In the genomic region with DNA sequence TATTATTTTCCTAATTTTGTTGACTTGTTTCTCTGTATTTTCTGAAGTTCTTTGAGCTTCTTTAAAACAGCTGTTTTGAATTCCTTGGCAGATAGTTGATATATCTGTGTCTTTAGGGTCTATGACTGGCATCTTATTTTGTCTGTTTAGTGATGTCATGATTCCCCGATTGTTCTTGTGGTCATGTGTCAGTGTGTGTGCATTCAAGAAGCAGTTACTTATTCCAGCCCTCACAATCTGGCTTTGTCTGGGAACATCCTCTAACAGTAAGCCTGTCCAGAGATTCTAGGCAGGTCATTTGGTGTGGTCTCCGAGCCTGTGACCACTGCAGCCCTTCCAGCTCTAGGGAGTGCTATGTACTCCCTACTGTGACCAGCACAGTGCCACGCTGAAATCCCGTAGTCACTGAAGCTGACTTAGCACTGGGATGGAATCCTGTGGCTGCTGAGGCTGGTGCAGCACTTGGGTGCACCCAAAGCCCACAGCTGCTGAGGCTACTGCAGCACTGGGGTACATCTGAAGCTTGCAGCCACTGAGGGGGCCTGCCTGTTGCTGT, we compare ENCODE assay signal across 20 cellular contexts. TPM values are rescaled to one million over a fixed set of nuclear protein-coding genes. Genes with fewer than 3 reads are reported as not detected.
A peak's percentile ranks its signal among the peaks of the same experiment; 100 is the strongest.
DNase-seq lines count a peak whose midpoint lies in the region; ATAC-seq and TF ChIP-seq lines count a peak whose summit lies in the region.
"Had no signal": no experiment of that assay in that cellular context is flagged by ENCODE, and none has a peak within 500 bp of the region (broad histone marks: within the 10 kb centered on the region; RNA-seq: fewer than 3 reads in every experiment).

No MANE protein-coding gene starts in this region.

- peaks cover 63% of the 10 kb centered on the region for H3K79me2 ChIP-seq in GM23338 (replicated peaks; ENCODE audit: insufficient read depth)

- no peak for TF ChIP-seq CTCF in GM23338 (conservative IDR thresholded peaks at IDR 0.05; ENCODE audit: low read depth in 2 of 2)
- TF ChIP-seq CTCF in WTC11 (IDR thresholded peaks at IDR 0.05): no peak
- no peak for TF ChIP-seq CTCF in type B pancreatic cell (conservative IDR thresholded peaks at IDR 0.05)

- ATAC-seq in GM23338 (peak; percentile 81), WTC11 (peak; percentile 55)
- ATAC-seq: A549, K562, PC-3 had no signal

- no peaks in the 10 kb centered on the region for H3K9me2 ChIP-seq in GM23338 (ENCODE audit: insufficient read depth)

- H3K27me3 ChIP-seq in GM23338 (ENCODE audit: insufficient read depth) (no peaks in the 10 kb centered on the region), iPS-15b (ENCODE audit: control insufficient read depth, insufficient read depth, low read length) (no peaks in the 10 kb centered on the region)

- POLR2A ChIA-PET in WTC11 (lab: Charles Lee): no interaction called here

- no peak overlapping the region for H3K27ac ChIP-seq in GM23338 (ENCODE audit: low read depth)
- H3K27ac ChIP-seq: A549, RWPE1 had no signal

- no peak overlapping the region for H3K4me3 ChIP-seq in GM23338
- peak overlapping the region; percentile 6 for H3K4me3 ChIP-seq in iPS-15b (ENCODE audit: low read depth, low read length)
- H3K4me3 ChIP-seq: A549, K562 had no signal

- CTCF ChIA-PET in WTC11 (lab: Charles Lee): no interaction called here

- H3K9me3 Mint-ChIP-seq in GM23338 (peaks cover 3% of the 10 kb centered on the region; the same call in 2 of the 3 replicates), WTC11 (peaks cover 14% of the 10 kb centered on the region), type B pancreatic cell (peaks cover 10% of the 10 kb centered on the region)

- H3K36me3 ChIP-seq in GM23338 (ENCODE audit: insufficient read depth) (no peaks in the 10 kb centered on the region), iPS-15b (ENCODE audit: control insufficient read depth, insufficient read depth, low read length) (no peaks in the 10 kb centered on the region)

- DNase-seq in GM23338 (ENCODE audit: low spot score): peak; percentile 21
- no peak for DNase-seq in WTC11 (ENCODE audit: low spot score)
- no peak for DNase-seq in type B pancreatic cell (ENCODE audit: extremely low spot score, unreplicated experiment)
- no peak for DNase-seq in stimulated activated CD4-positive, alpha-beta T cell treated with anti-CD3 and anti-CD28 coated beads, Interleukin-4, amount 100 ng/mL, for 4 hours
- DNase-seq in hepatic stellate cell (ENCODE audit: low spot score): no peak
- DNase-seq in DMS153 treated with DMSO at 0.1 percent for 48 hours (lab: John Stamatoyannopoulos, UW; ENCODE audit: unreplicated experiment): no peak
- DNase-seq: Calu3; CD4-positive, alpha-beta T cell; DMS53; HCEC 1CT; NCI-H1417 treated with DMSO at 0.1 percent for 48 hours; NCI-H1930; NCI-H345; NCI-H524 treated with DMSO at 0.1 percent for 48 hours; PC-3; SIG-M5 had no signal

- no peaks in the 10 kb centered on the region for H3K27me3 Mint-ChIP-seq in GM23338 (ENCODE audit: insufficient read depth, low read depth, poor library complexity)
- no peaks in the 10 kb centered on the region for H3K27me3 Mint-ChIP-seq in WTC11 (ENCODE audit: low read depth)
- H3K27me3 Mint-ChIP-seq in type B pancreatic cell: no peaks in the 10 kb centered on the region
- H3K27me3 Mint-ChIP-seq: CD4-positive, alpha-beta T cell had no signal

- no peak overlapping the region for H3K9ac ChIP-seq in iPS-15b (ENCODE audit: low read depth, low read length)

- H3K4me3 Mint-ChIP-seq in GM23338 (no peak overlapping the region; the same call in 2 of the 3 replicates), WTC11 (no peak overlapping the region), type B pancreatic cell (peak overlapping the region; percentile 26)
- H3K4me3 Mint-ChIP-seq: CD4-positive, alpha-beta T cell had no signal

- H3K4me1 Mint-ChIP-seq in GM23338 (peaks cover 22% of the 10 kb centered on the region), WTC11 (peaks cover 30% of the 10 kb centered on the region), type B pancreatic cell (ENCODE audit: unreplicated experiment) (peaks cover 5% of the 10 kb centered on the region)

- no peaks in the 10 kb centered on the region for H3K9me3 ChIP-seq in iPS-15b (ENCODE audit: control insufficient read depth, insufficient read depth, low read length)

- no peak overlapping the region for H3K4me2 ChIP-seq in GM23338
- H3K4me2 ChIP-seq: A549 had no signal

- H2AFZ ChIP-seq in GM23338: no peak overlapping the region

- 0 out of 2 replicates have a peak, but pooled peaks cover 4% of the 10 kb centered on the region for H3F3A ChIP-seq in GM23338 (replicated peaks; ENCODE audit: low read depth)

- H3K36me3 Mint-ChIP-seq in GM23338 (ENCODE audit: low read depth): peaks cover 57% of the 10 kb centered on the region
- H3K36me3 Mint-ChIP-seq in WTC11: peaks cover 39% of the 10 kb centered on the region
- peaks cover 46% of the 10 kb centered on the region for H3K36me3 Mint-ChIP-seq in type B pancreatic cell

- peaks cover 18% of the 10 kb centered on the region for H3K4me1 ChIP-seq in GM23338 (ENCODE audit: insufficient read depth)
- peaks cover 3% of the 10 kb centered on the region for H3K4me1 ChIP-seq in iPS-15b (ENCODE audit: control insufficient read depth, insufficient read depth, low read length)

- H3K27ac Mint-ChIP-seq in GM23338 (peak overlapping the region; percentile 65; the same call in 1 of the 2 replicates), WTC11 (no peak overlapping the region), type B pancreatic cell (no peak overlapping the region)
- H3K27ac Mint-ChIP-seq: CD4-positive, alpha-beta T cell had no signal

- H4K20me1 ChIP-seq in GM23338 (replicated peaks; ENCODE audit: insufficient read depth): 0 out of 2 replicates have a peak, but pooled peaks cover 5% of the 10 kb centered on the region

TF ChIP-seq in GM23338, 12 proteins besides CTCF, POLR2A, EP300 and RAD21 (continues in another document):
- TF ChIP-seq CREB1 (CRISPR knock-in tag; IDR thresholded peaks at IDR 0.05; ENCODE audit: low read depth): no peak
- no peak for TF ChIP-seq JUNB (IDR thresholded peaks at IDR 0.05; ENCODE audit: unreplicated experiment)
- TF ChIP-seq STAT1 (IDR thresholded peaks at IDR 0.05; ENCODE audit: unreplicated experiment): no peak
- no peak for TF ChIP-seq NANOG (IDR thresholded peaks at IDR 0.05; ENCODE audit: borderline replicate concordance)
- no peak for TF ChIP-seq EZH2phosphoT487 (IDR thresholded peaks at IDR 0.05; ENCODE audit: unreplicated experiment)

TF ChIP-seq in WTC11, 78 proteins besides CTCF, POLR2A, EP300 and RAD21:
- no peak for TF ChIP-seq TEAD4 (CRISPR knock-in tag; IDR thresholded peaks at IDR 0.05)
- no peak for TF ChIP-seq E2F5 (CRISPR knock-in tag; IDR thresholded peaks at IDR 0.05)
- TF ChIP-seq MXD4 (CRISPR knock-in tag; IDR thresholded peaks at IDR 0.05; ENCODE audit: borderline replicate concordance): no peak
- TF ChIP-seq EMX1 (CRISPR knock-in tag; IDR thresholded peaks at IDR 0.05): no peak

RNA-seq across cellular contexts. Expression of gene LNP1, which starts 6.7 kb away (rescaled TPM):
- 5.3 and 6.7 TPM in 2 replicates for total RNA-seq in GM23338 (2014; rRNA removed; shearing (Covaris generic))
- polyA plus RNA-seq in GM23338 (2016; fragmentation: Nextera tagmentation; extraction: Ambion mirVana): 3.8 and 4.7 TPM in 2 replicates
- 6.7 to 7.9 TPM (median 6.8 TPM) in 3 replicates for total RNA-seq in WTC11 (2021)
- total RNA-seq in type B pancreatic cell (ENCODE audit: low replicate concordance): 3.4 and 6.2 TPM in 2 replicates

RNA-seq across cellular contexts. Expression of gene TOMM70, which starts 7.2 kb away (rescaled TPM):
- 66.8 and 67.5 TPM in 2 replicates for total RNA-seq in GM23338 (2014; rRNA removed; shearing (Covaris generic))
- polyA plus RNA-seq in GM23338 (2016; fragmentation: Nextera tagmentation; extraction: Ambion mirVana): 26.5 and 29.5 TPM in 2 replicates
- total RNA-seq in WTC11 (2021): 46.8 to 59.2 TPM (median 47.7 TPM) in 3 replicates
- 42.9 and 44.6 TPM in 2 replicates for total RNA-seq in type B pancreatic cell (ENCODE audit: low replicate concordance)
